In genomic region chr5:168471785-168472184, GRCh38 we compare ENCODE assay signal across 21 cellular contexts. TPM values are rescaled to one million over a fixed set of nuclear protein-coding genes. Genes with fewer than 3 reads are reported as not detected.
A peak's percentile ranks its signal among the peaks of the same experiment; 100 is the strongest.
DNase-seq lines count a peak whose midpoint lies in the region; ATAC-seq, FAIRE-seq and TF ChIP-seq lines count a peak whose summit lies in the region.
"Had no signal": no experiment of that assay in that cellular context is flagged by ENCODE, and none has a peak within 500 bp of the region (broad histone marks: within the 10 kb centered on the region; RNA-seq: fewer than 3 reads in every experiment).

No MANE protein-coding gene starts in this region.

- peak overlapping the region; percentile 52; the same call in 1 of the 2 replicates for H3K27ac ChIP-seq in SJCRH30
- H3K27ac ChIP-seq in smooth muscle cell (ENCODE audit: low read depth) = peak overlapping the region; percentile 68
- H3K27ac ChIP-seq: psoas muscle, spleen, testis had no signal

- no peak overlapping the region for H3K4me3 ChIP-seq in SJCRH30
- H3K4me3 ChIP-seq in fibroblast of mammary gland (ENCODE audit: control insufficient read depth, low read depth, low read length) = no peak overlapping the region
- H3K4me3 ChIP-seq in smooth muscle cell = no peak overlapping the region
- H3K4me3 ChIP-seq: psoas muscle, spleen, testis had no signal

- peaks cover 27% of the 10 kb centered on the region for H3K4me1 ChIP-seq in SJCRH30
- peaks cover 5% of the 10 kb centered on the region for H3K4me1 ChIP-seq in smooth muscle cell (ENCODE audit: low read depth)
- H3K4me1 ChIP-seq: psoas muscle, spleen, testis had no signal

- TF ChIP-seq CTCF in fibroblast of mammary gland (conservative IDR thresholded peaks at IDR 0.05; ENCODE audit: control insufficient read depth, insufficient read depth, low read depth, low read length) (no peak), smooth muscle cell (IDR thresholded peaks at IDR 0.05; ENCODE audit: borderline replicate concordance, insufficient read depth, poor library complexity, severe bottlenecking) (no peak)

- peaks cover 11% of the 10 kb centered on the region for H3K27me3 ChIP-seq in SJCRH30
- no peaks in the 10 kb centered on the region for H3K27me3 ChIP-seq in smooth muscle cell (ENCODE audit: low read depth)
- H3K27me3 ChIP-seq: spleen, testis had no signal

- H4K20me1 ChIP-seq in smooth muscle cell (ENCODE audit: low read depth) = no peaks in the 10 kb centered on the region

- H3K9ac ChIP-seq in smooth muscle cell (ENCODE audit: low read depth) = no peak overlapping the region

- 66% methylated on average over 4 of the region's 4 CpGs for WGBS in smooth muscle cell (ENCODE audit: low lambda C conversion rate)

- H3K4me2 ChIP-seq in smooth muscle cell = peak overlapping the region; percentile 30

- peaks cover 7% of the 10 kb centered on the region for H3F3A ChIP-seq in smooth muscle cell (ENCODE audit: low read depth)

- no peak for ATAC-seq in esophagus mucosa
- ATAC-seq in HG03159 (IDR thresholded peaks at IDR 0.05; ENCODE audit: unreplicated experiment) = no peak
- ATAC-seq: psoas muscle had no signal

- no peaks in the 10 kb centered on the region for H3K79me2 ChIP-seq in smooth muscle cell (ENCODE audit: low read depth)

- no peak for FAIRE-seq in GM19239 (lab: Jason Lieb, UNC)

- DNase-seq in GM04503 (ENCODE audit: low read depth) (peak; percentile 18), SJCRH30 (peak; percentile 38 to 42), fibroblast of mammary gland (ENCODE audit: low read depth) (peak; percentile 65), smooth muscle cell (lab: John Stamatoyannopoulos, UW; ENCODE audit: unreplicated experiment) (no peak), GM19239 (ENCODE audit: insufficient read length, low spot score) (no peak)
- DNase-seq: activated B cell treated with CpG ODN at 0.5 μM for 24 hours; activated naive CD8-positive, alpha-beta T cell treated with anti-CD3 and anti-CD28 coated beads, Interleukin-2, amount 10 ng/mL, durations not matched to agents 7 days and 5 days; C1 segment of cervical spinal cord; caudate nucleus; effector CD4-positive, alpha-beta T cell; NCI-H1092; NCI-H2081 treated with DMSO at 0.1 percent for 48 hours; NCI-H524; psoas muscle; SHP77 treated with DMSO at 0.1 percent for 48 hours; spleen; T-helper 2 cell; testis had no signal

- no peak overlapping the region for H2AFZ ChIP-seq in smooth muscle cell (ENCODE audit: low read depth)

- no peaks in the 10 kb centered on the region for H3K36me3 ChIP-seq in SJCRH30
- H3K36me3 ChIP-seq in smooth muscle cell (ENCODE audit: low read depth) = no peaks in the 10 kb centered on the region
- H3K36me3 ChIP-seq: spleen had no signal

- H3K9me3 ChIP-seq in SJCRH30 (replicated peaks) = no peaks in the 10 kb centered on the region
- no peaks in the 10 kb centered on the region for H3K9me3 ChIP-seq in smooth muscle cell (replicated peaks; ENCODE audit: low read depth)
- H3K9me3 ChIP-seq: psoas muscle, spleen, testis had no signal

RNA-seq across cellular contexts. Expression of gene RARS1, which starts 14.5 kb away (rescaled TPM):
- total RNA-seq in SJCRH30 (2014; rRNA removed; shearing (Covaris generic)) = 137 and 139 TPM in 2 replicates
- total RNA-seq in smooth muscle cell = 221 and 228 TPM in 2 replicates
- polyA plus RNA-seq in smooth muscle cell = 101 and 104 TPM in 2 replicates
- 73.4 TPM for total RNA-seq in esophagus mucosa

RNA-seq across cellular contexts. Expression of gene FBLL1, which starts 57.3 kb away (rescaled TPM):
- not detected in 2 replicates for total RNA-seq in SJCRH30 (2014; rRNA removed; shearing (Covaris generic))
- total RNA-seq in smooth muscle cell (0.94 and 1.0 TPM in 2 replicates), esophagus mucosa (not detected)
- 0.30 and 0.65 TPM in 2 replicates for polyA plus RNA-seq in smooth muscle cell
- total RNA-seq: activated CD8-positive, alpha-beta memory T cell treated with anti-CD3 and anti-CD28 coated beads for 36 hours; activated naive CD8-positive, alpha-beta T cell treated with anti-CD3 and anti-CD28 coated beads, Interleukin-2, amount 10 ng/mL, durations not matched to agents 7 days and 5 days had no signal

Comparison
In these comparisons a context has a peak if more than half of its experiments do, and no peak if none do; other contexts are left out.
1. DNase-seq: peak in GM04503 (single experiment), SJCRH30 (2 of 2) and fibroblast of mammary gland (single experiment); none in smooth muscle cell (single experiment) and GM19239 (single experiment).